In the genomic region with DNA sequence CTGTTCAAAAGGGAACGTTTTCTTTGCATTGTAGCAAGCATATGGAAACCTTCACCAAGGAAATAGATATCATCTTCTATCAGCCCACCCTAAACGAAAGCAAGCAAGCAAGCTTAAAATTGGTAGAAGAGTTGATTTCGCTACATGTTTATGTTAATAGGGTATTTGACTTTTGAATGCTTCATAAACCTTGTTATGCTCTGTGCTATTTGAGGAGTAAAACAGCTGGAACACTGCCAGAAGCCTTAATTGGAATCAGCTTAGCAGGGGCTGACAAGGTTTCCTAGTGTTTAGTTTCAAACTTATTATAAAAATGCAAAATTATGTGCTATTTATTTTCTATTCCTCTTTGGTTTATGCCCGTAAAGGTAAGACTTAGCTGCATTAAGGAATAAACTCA, we compare ENCODE assay signal across 18 cellular contexts.
DNase-seq lines count a peak whose midpoint lies in the region; TF ChIP-seq lines count a peak whose summit lies in the region.
"Had no signal": no experiment of that assay in that cellular context is flagged by ENCODE, and none has a peak within 500 bp of the region (broad histone marks: within the 10 kb centered on the region; RNA-seq: fewer than 3 reads in every experiment).

No MANE protein-coding gene starts in this region.

- H3K9me2 ChIP-seq in hepatocyte (replicated peaks; ENCODE audit: insufficient read depth), result no peaks in the 10 kb centered on the region

- H3K4me2 ChIP-seq in hepatocyte, result peak overlapping the region; percentile 26
- H3K4me2 ChIP-seq: SK-N-SH had no signal

- peaks cover 4% of the 10 kb centered on the region for H3K4me1 ChIP-seq in hepatocyte (ENCODE audit: insufficient read depth)

- H3K9me3 ChIP-seq in hepatocyte (ENCODE audit: low read depth), result no peaks in the 10 kb centered on the region
- H3K9me3 ChIP-seq: SK-N-SH had no signal

- H3K27me3 ChIP-seq in hepatocyte (no peaks in the 10 kb centered on the region), H7 (ENCODE audit: control insufficient read depth, insufficient read depth, low read length) (no peaks in the 10 kb centered on the region)

- DNase-seq in DMS 273 (lab: John Stamatoyannopoulos, UW; ENCODE audit: unreplicated experiment) (peak; percentile 17), DMS 273 treated with DMSO at 0.1 percent for 48 hours (lab: John Stamatoyannopoulos, UW) (no peak), DMS79 (lab: John Stamatoyannopoulos, UW) (peak; percentile 41), NCI-H69 (lab: John Stamatoyannopoulos, UW) (peak; percentile 95), hepatocyte (ENCODE audit: low spot score) (no peak), NCI-H1048 (lab: John Stamatoyannopoulos, UW) (no peak), H7 (no peak), NCI-H2081 treated with DMSO at 0.1 percent for 48 hours (lab: John Stamatoyannopoulos, UW) (no peak)
- DNase-seq: DMS153, EL, GOT3, MM.1S, NCI-H1092 treated with DMSO at 0.1 percent for 48 hours, NCI-H1930, SHP77, SK-N-SH had no signal

- H4K20me1 ChIP-seq in hepatocyte (ENCODE audit: insufficient read depth, poor library complexity, severe bottlenecking), result no peaks in the 10 kb centered on the region

- H3K36me3 ChIP-seq in hepatocyte (replicated peaks; ENCODE audit: insufficient read depth, low read depth), result no peaks in the 10 kb centered on the region
- H3K36me3 ChIP-seq in H7 (replicated peaks; ENCODE audit: control insufficient read depth, insufficient read depth, low read length), result no peaks in the 10 kb centered on the region

- TF ChIP-seq CTCF in hepatocyte (IDR thresholded peaks at IDR 0.05; ENCODE audit: poor library complexity), result no peak

- H3K79me2 ChIP-seq in hepatocyte, result no peaks in the 10 kb centered on the region

- peak overlapping the region; percentile 22 for H2AFZ ChIP-seq in hepatocyte

- no peak overlapping the region for H3K4me3 ChIP-seq in hepatocyte
- H3K4me3 ChIP-seq in H7 (ENCODE audit: insufficient read depth, low read depth, low read length), result no peak overlapping the region
- H3K4me3 ChIP-seq: GM12878 had no signal

- WGBS in hepatocyte (ENCODE audit: low lambda C conversion rate, missing lambda C conversion rate), result 62% methylated on average over 4 of the region's 4 CpGs

- H3K27ac ChIP-seq in hepatocyte, result no peak overlapping the region
- H3K27ac ChIP-seq: 22Rv1 had no signal

Comparison
In these comparisons a context has a peak if more than half of its experiments do, and no peak if none do; other contexts are left out.
1. DNase-seq: peak in DMS 273 (single experiment), DMS79 (single experiment) and NCI-H69 (single experiment); none in DMS 273 treated with DMSO at 0.1 percent for 48 hours (single experiment), hepatocyte (single experiment), NCI-H1048 (single experiment), H7 (single experiment) and NCI-H2081 treated with DMSO at 0.1 percent for 48 hours (single experiment).